8 cellular contexts compared by ENCODE assay signal in the genomic region with DNA sequence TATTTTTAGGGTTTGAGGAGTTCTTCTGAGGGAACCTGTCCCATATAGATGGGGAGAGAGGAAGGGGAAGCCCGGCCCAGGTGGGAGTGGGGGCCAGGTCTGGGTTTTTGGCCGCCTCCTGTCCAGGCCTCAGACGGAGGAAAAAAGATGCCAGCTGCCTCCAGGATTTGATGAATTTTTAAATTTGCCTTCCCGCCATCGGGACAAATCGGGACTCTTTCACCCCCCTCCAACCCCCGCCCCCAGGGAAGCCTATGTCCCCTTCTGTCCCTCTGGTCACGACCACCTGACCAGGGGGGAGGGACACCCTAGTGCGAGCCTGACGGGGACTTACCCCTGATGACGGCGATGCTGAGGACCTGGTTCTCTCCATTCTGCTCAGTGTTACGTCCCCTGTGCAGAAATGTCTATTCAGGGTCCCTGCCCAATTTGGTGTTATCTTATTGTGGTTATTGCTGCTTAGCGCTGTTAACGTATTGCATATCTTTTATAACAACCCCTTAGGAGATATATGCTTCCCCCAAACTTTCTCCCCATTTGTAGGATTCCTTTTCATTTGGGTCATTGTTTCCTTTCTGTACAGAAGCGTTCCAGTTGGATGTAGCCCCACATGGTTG.
DNase-seq lines count a peak whose midpoint lies in the region; ATAC-seq and TF ChIP-seq lines count a peak whose summit lies in the region.

No MANE protein-coding gene starts in this region.

- no peak for TF ChIP-seq CTCF in hepatocyte (IDR thresholded peaks at IDR 0.05; ENCODE audit: poor library complexity)
- no peak for TF ChIP-seq CTCF in sigmoid colon (IDR thresholded peaks at IDR 0.05)

- peak overlapping the region; percentile 92 for H3K4me3 ChIP-seq in hepatocyte
- peak overlapping the region; percentile 50 to 82 (median 66) for H3K4me3 ChIP-seq in sigmoid colon

- peaks cover 9% of the 10 kb centered on the region for H3K36me3 Mint-ChIP-seq in activated naive CD8-positive, alpha-beta T cell treated with anti-CD3 and anti-CD28 coated beads, Interleukin-2, amount 10 ng/mL, durations not matched to agents 7 days and 5 days

- POLR2A ChIA-PET in activated naive CD8-positive, alpha-beta T cell treated with anti-CD3 and anti-CD28 coated beads, Interleukin-2, amount 10 ng/mL, durations not matched to agents 7 days and 5 days (lab: Charles Lee): no interaction called here

- H4K20me1 ChIP-seq in hepatocyte (ENCODE audit: insufficient read depth, poor library complexity, severe bottlenecking): peaks cover 39% of the 10 kb centered on the region

- WGBS in hepatocyte (ENCODE audit: low lambda C conversion rate, missing lambda C conversion rate): 4% methylated on average over 12 of the region's 16 CpGs
- 1 to 2% methylated on average over 16 of the region's 16 CpGs for WGBS in sigmoid colon, 2 donors

- H3K36me3 ChIP-seq in hepatocyte (replicated peaks; ENCODE audit: insufficient read depth, low read depth) (no peaks in the 10 kb centered on the region), sigmoid colon (peaks cover 0 to 2% (median 0%) of the 10 kb centered on the region in 4 donors)

- H3K4me3 Mint-ChIP-seq in activated naive CD8-positive, alpha-beta T cell treated with anti-CD3 and anti-CD28 coated beads, Interleukin-2, amount 10 ng/mL, durations not matched to agents 7 days and 5 days: peak overlapping the region; percentile 90

- no peaks in the 10 kb centered on the region for H3K9me3 Mint-ChIP-seq in activated naive CD8-positive, alpha-beta T cell treated with anti-CD3 and anti-CD28 coated beads, Interleukin-2, amount 10 ng/mL, durations not matched to agents 7 days and 5 days

- H3K27ac ChIP-seq in hepatocyte (peak overlapping the region; percentile 78), sigmoid colon (peak overlapping the region; percentile 72 to 83 (median 82))

- H3K9me3 ChIP-seq in hepatocyte (ENCODE audit: low read depth) (no peaks in the 10 kb centered on the region), sigmoid colon (no peaks in the 10 kb centered on the region)

- ATAC-seq in activated naive CD8-positive, alpha-beta T cell treated with anti-CD3 and anti-CD28 coated beads, Interleukin-2, amount 10 ng/mL, durations not matched to agents 7 days and 5 days (ENCODE audit: low read depth): no peak
- no peak for ATAC-seq in GM18519 (IDR thresholded peaks at IDR 0.05; ENCODE audit: low FRiP score, unreplicated experiment)

- peak; percentile 9 for DNase-seq in stimulated activated CD4-positive, alpha-beta T cell treated with anti-CD3 and anti-CD28 coated beads, Interleukin-4, amount 100 ng/mL, for 24 hours
- DNase-seq in stimulated activated CD4-positive, alpha-beta T cell treated with anti-CD3 and anti-CD28 coated beads, Interleukin-1b, Interleukin-23, amount 100 ng/mL, for 48 hours: no peak
- peak; percentile 7 for DNase-seq in KBM-7
- DNase-seq in activated naive CD8-positive, alpha-beta T cell treated with anti-CD3 and anti-CD28 coated beads, Interleukin-2, amount 10 ng/mL, durations not matched to agents 7 days and 5 days: no peak
- peak; percentile 30 for DNase-seq in hepatocyte (ENCODE audit: low spot score)
- DNase-seq in sigmoid colon: no peak
- no peak for DNase-seq in DMS79 treated with DMSO at 0.1 percent for 48 hours (lab: John Stamatoyannopoulos, UW)

- no peaks in the 10 kb centered on the region for H3K27me3 Mint-ChIP-seq in activated naive CD8-positive, alpha-beta T cell treated with anti-CD3 and anti-CD28 coated beads, Interleukin-2, amount 10 ng/mL, durations not matched to agents 7 days and 5 days

- peak overlapping the region; percentile 96 for H2AFZ ChIP-seq in hepatocyte

- peak overlapping the region; percentile 85 for H3K4me2 ChIP-seq in hepatocyte

- H3K4me1 ChIP-seq in hepatocyte (ENCODE audit: insufficient read depth): peaks cover 11% of the 10 kb centered on the region
- H3K4me1 ChIP-seq in sigmoid colon: peaks cover 0 to 31% (median 19%) of the 10 kb centered on the region in 4 donors

- in situ Hi-C loops in KBM-7 (cut with MboI; ENCODE audit: low pct_unique_long_range_greater_than_20kb, low sequenced_read_pairs): no loop called here

- intact Hi-C loops in sigmoid colon (cut with DNase I): loop anchor here (5.0 kb wide), 4 partner anchors 46 to 324 kb away; no protein-coding TSS in a partner anchor

- H3K27me3 ChIP-seq in hepatocyte (no peaks in the 10 kb centered on the region), sigmoid colon (no peaks in the 10 kb centered on the region)

- no peak for TF ChIP-seq EP300 in sigmoid colon (IDR thresholded peaks at IDR 0.05)

- H3K9me2 ChIP-seq in hepatocyte (replicated peaks; ENCODE audit: insufficient read depth): no peaks in the 10 kb centered on the region

- peaks cover 56% of the 10 kb centered on the region for H3K79me2 ChIP-seq in hepatocyte

- peak overlapping the region; percentile 85 for H3K27ac Mint-ChIP-seq in activated naive CD8-positive, alpha-beta T cell treated with anti-CD3 and anti-CD28 coated beads, Interleukin-2, amount 10 ng/mL, durations not matched to agents 7 days and 5 days

- peaks cover 45% of the 10 kb centered on the region for H3K4me1 Mint-ChIP-seq in activated naive CD8-positive, alpha-beta T cell treated with anti-CD3 and anti-CD28 coated beads, Interleukin-2, amount 10 ng/mL, durations not matched to agents 7 days and 5 days

- TF ChIP-seq POLR2A in sigmoid colon (IDR thresholded peaks at IDR 0.05): no peak

Comparison
In these comparisons a context has a peak if more than half of its experiments do, and no peak if none do; other contexts are left out.
1. DNase-seq: peak in stimulated activated CD4-positive, alpha-beta T cell treated with anti-CD3 and anti-CD28 coated beads, Interleukin-4, amount 100 ng/mL, for 24 hours (single experiment), KBM-7 (single experiment) and hepatocyte (single experiment); none in stimulated activated CD4-positive, alpha-beta T cell treated with anti-CD3 and anti-CD28 coated beads, Interleukin-1b, Interleukin-23, amount 100 ng/mL, for 48 hours (single experiment), activated naive CD8-positive, alpha-beta T cell treated with anti-CD3 and anti-CD28 coated beads, Interleukin-2, amount 10 ng/mL, durations not matched to agents 7 days and 5 days (single experiment), sigmoid colon (single experiment) and DMS79 treated with DMSO at 0.1 percent for 48 hours (single experiment).